In genomic region chr2:181047829-181048228, GRCh38 we compare ENCODE assay signal across 23 cellular contexts.
"Had no signal": no experiment of that assay in that cellular context is flagged by ENCODE, and none has a peak within 500 bp of the region (broad histone marks: within the 10 kb centered on the region; RNA-seq: fewer than 3 reads in every experiment).

No MANE protein-coding gene starts in this region.

- H3K4me2 ChIP-seq: smooth muscle cell had no signal

- H3K27me3 Mint-ChIP-seq: memory B cell; naive thymus-derived CD8-positive, alpha-beta T cell had no signal

- ATAC-seq: left lobe of liver; naive thymus-derived CD8-positive, alpha-beta T cell; sciatic nerve had no signal

- H3K4me3 ChIP-seq: dorsolateral prefrontal cortex, lung, prostate gland, right atrium auricular region, smooth muscle cell, stomach, tibial artery, upper lobe of left lung had no signal

- H3K9me3 Mint-ChIP-seq: memory B cell; naive thymus-derived CD8-positive, alpha-beta T cell; nephron progenitor cell had no signal

- H3K27ac Mint-ChIP-seq: memory B cell; naive thymus-derived CD8-positive, alpha-beta T cell; nephron progenitor cell had no signal

- H3K27me3 ChIP-seq: dorsolateral prefrontal cortex, right atrium auricular region, stomach, tibial artery, upper lobe of left lung had no signal

- H3K27ac ChIP-seq: dorsolateral prefrontal cortex, prostate gland, right atrium auricular region, stomach, tibial artery, upper lobe of left lung had no signal

- H3K4me3 Mint-ChIP-seq: memory B cell; naive thymus-derived CD8-positive, alpha-beta T cell; nephron progenitor cell had no signal

- DNase-seq: dorsolateral prefrontal cortex; effector CD4-positive, alpha-beta T cell; hypothalamus; kidney; midbrain; naive thymus-derived CD8-positive, alpha-beta T cell; nephron progenitor cell; nucleus accumbens; stimulated activated CD4-positive, alpha-beta T cell treated with anti-CD3 and anti-CD28 coated beads, Interleukin-12 subunit alpha, Interleukin-12 subunit beta, amount 100 ng/mL, for 4 hours; stimulated activated CD4-positive, alpha-beta T cell treated with anti-CD3 and anti-CD28 coated beads, Interleukin-1b, Interleukin-23, amount 100 ng/mL, for 48 hours; stimulated activated CD4-positive, alpha-beta T cell treated with anti-CD3 and anti-CD28 coated beads, Interleukin-4, amount 100 ng/mL, for 1 hour; stimulated activated CD8-positive, alpha-beta memory T cell treated with anti-CD3 and anti-CD28 coated beads, Interleukin-4, amount 100 ng/mL, for 48 hours; stimulated activated naive CD4-positive, alpha-beta T cell treated with Interleukin-2 at 50 U/mL for 16 hours; stomach; tibial artery; upper lobe of left lung had no signal

- H3K36me3 Mint-ChIP-seq: memory B cell; naive thymus-derived CD8-positive, alpha-beta T cell had no signal

- H3K9me3 ChIP-seq: prostate gland, right atrium auricular region, stomach, tibial artery, upper lobe of left lung had no signal

- H3K4me1 Mint-ChIP-seq: nephron progenitor cell had no signal

- H3K36me3 ChIP-seq: prostate gland, right atrium auricular region, stomach, tibial artery, upper lobe of left lung had no signal

- H3K4me1 ChIP-seq: prostate gland, right atrium auricular region, tibial artery, upper lobe of left lung had no signal
